1 cellular context compared by ENCODE assay signal in genomic region chr6:149884215-149884614, GRCh38.
TF ChIP-seq lines count a peak whose summit lies in the region.

No MANE protein-coding gene starts in this region.

TF ChIP-seq in H1, 55 proteins besides CTCF, POLR2A, EP300 and RAD21:
- TF ChIP-seq SIRT6 (IDR thresholded peaks at IDR 0.05; ENCODE audit: low read length) (no peak), BRCA1 (IDR thresholded peaks at IDR 0.05; ENCODE audit: low read depth, low read length) (no peak), SP1 (IDR thresholded peaks at IDR 0.05; ENCODE audit: low read depth, low read length) (no peak), SUZ12 (IDR thresholded peaks at IDR 0.05; ENCODE audit: low read length) (no peak), EZH2 (IDR thresholded peaks at IDR 0.05; ENCODE audit: low read depth, low read length, severe bottlenecking) (no peak)
